In the genomic region with DNA sequence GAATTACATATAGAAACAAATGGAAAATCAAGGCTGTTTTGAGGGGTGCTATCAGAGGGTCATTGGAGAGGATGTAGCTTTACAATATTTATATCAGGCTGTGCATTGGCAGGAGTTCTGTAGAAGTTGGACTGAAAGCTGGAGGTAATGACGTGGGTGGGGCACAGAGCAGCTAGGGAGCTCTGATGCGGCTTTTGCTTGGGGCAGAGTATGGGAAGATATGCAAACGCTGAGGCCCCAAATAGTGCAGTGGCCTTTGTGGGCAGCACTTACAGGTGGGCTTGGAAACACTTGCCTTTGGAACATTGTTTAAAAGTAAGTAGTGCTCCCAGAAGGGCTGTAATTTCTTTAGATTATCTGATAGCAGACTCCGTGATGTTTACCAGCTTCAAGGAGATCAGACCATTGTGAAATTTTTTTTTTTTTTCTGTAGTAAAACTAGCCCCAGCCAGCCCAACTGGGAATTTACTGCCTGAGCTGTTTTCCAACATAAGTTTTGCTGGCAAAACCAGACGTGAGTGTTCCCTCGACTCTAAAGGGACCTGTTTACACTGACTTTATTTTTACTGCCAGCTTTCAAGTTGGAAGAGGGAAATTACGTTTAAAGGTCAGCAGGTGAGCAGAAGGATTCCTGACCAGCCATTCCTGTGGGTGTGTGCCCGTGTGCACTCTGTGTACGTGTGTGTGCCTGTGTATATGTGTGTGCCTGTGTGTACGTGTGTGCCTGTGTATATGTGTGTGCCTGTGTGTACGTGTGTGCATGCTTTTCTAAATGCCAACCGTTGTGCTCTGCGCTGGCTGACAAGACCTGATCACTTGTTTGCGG, we compare ENCODE assay signal across 8 cellular contexts. TPM values are rescaled to one million over a fixed set of nuclear protein-coding genes. Genes with fewer than 3 reads are reported as not detected.
DNase-seq lines count a peak whose midpoint lies in the region; ATAC-seq, FAIRE-seq and TF ChIP-seq lines count a peak whose summit lies in the region.

A gene (plus strand): TSS at position 204 of the 826 bp plus-strand sequence. CDS start 1,217 bp downstream, outside the sequence.

- peak within 1 kb of the TSS in 1 of 2 donors; percentile 58 for H3K27ac ChIP-seq in small intestine (ENCODE audit: low read depth in 1 of 2, low read length in 1 of 2)

- ATAC-seq in GM19324 (IDR thresholded peaks at IDR 0.05; ENCODE audit: low FRiP score, unreplicated experiment), result peak; percentile 63
- peak; percentile 51 for ATAC-seq in HG02943 (IDR thresholded peaks at IDR 0.05; ENCODE audit: low read depth, unreplicated experiment)

- WGBS in small intestine, 3 donors, result 13 to 42% (median 33%) methylated on average over 14 of the region's 14 CpGs

- TF ChIP-seq CTCF in bronchial epithelial cell (IDR thresholded peaks at IDR 0.05; ENCODE audit: insufficient read depth, low read length, severe bottlenecking), result no peak

- H3K4me3 ChIP-seq in bronchial epithelial cell (ENCODE audit: low read depth, low read length), result no peak within 1 kb of the TSS
- no peak within 1 kb of the TSS for H3K4me3 ChIP-seq in small intestine (ENCODE audit: low read depth in 1 of 2, low read length in 2 of 2)

- no peaks in the 10 kb centered on the region for H3K27me3 ChIP-seq in bronchial epithelial cell (ENCODE audit: control insufficient read depth, insufficient read depth, low read length)
- no peaks in the 10 kb centered on the region for H3K27me3 ChIP-seq in small intestine (ENCODE audit: control insufficient read depth in 2 of 2, insufficient read depth in 2 of 2, low read length in 2 of 2)

- no peaks in the 10 kb centered on the region for H3K9me3 ChIP-seq in small intestine (ENCODE audit: control insufficient read depth, low read depth)

- peaks cover 0 to 5% of the 10 kb centered on the region in 2 donors for H3K4me1 ChIP-seq in small intestine (ENCODE audit: control insufficient read depth in 2 of 2, insufficient read depth in 1 of 2, low read depth in 1 of 2, low read length in 1 of 2)

- DNase-seq in bronchial epithelial cell (ENCODE audit: low read depth) (peak; percentile 48), small intestine (peak; percentile 70), NCI-H1694 treated with DMSO at 0.1 percent for 48 hours (lab: John Stamatoyannopoulos, UW) (no peak), SHP77 (lab: John Stamatoyannopoulos, UW) (no peak), NCI-H82 (lab: John Stamatoyannopoulos, UW) (no peak), NCI-H1436 (lab: John Stamatoyannopoulos, UW) (no peak)

- H3K36me3 ChIP-seq in bronchial epithelial cell (ENCODE audit: control insufficient read depth, insufficient read depth, low read length) (no peaks in the 10 kb centered on the region), small intestine (ENCODE audit: control insufficient read depth in 2 of 2, insufficient read depth in 2 of 2, low read length in 2 of 2) (no peaks in the 10 kb centered on the region)

- peak; percentile 13 for FAIRE-seq in bronchial epithelial cell (lab: Jason Lieb, UNC)
- FAIRE-seq in small intestine (lab: Jason Lieb, UNC), result no peak

RNA-seq across cellular contexts. Expression of the gene that starts here (rescaled TPM):
- 0.53 and 1.9 TPM in 2 replicates for total RNA-seq in bronchial epithelial cell
- polyA plus RNA-seq in small intestine, result under 1 TPM in 2 of 3 donors, not detected in 1; 0.16 to 0.22 TPM

Comparison
In these comparisons a context has a peak if more than half of its experiments do, and no peak if none do; other contexts are left out.
1. Peak in DNase-seq in small intestine; RNA of the gene not detected or under 1 TPM.